9 cellular contexts compared by ENCODE assay signal in the genomic region with DNA sequence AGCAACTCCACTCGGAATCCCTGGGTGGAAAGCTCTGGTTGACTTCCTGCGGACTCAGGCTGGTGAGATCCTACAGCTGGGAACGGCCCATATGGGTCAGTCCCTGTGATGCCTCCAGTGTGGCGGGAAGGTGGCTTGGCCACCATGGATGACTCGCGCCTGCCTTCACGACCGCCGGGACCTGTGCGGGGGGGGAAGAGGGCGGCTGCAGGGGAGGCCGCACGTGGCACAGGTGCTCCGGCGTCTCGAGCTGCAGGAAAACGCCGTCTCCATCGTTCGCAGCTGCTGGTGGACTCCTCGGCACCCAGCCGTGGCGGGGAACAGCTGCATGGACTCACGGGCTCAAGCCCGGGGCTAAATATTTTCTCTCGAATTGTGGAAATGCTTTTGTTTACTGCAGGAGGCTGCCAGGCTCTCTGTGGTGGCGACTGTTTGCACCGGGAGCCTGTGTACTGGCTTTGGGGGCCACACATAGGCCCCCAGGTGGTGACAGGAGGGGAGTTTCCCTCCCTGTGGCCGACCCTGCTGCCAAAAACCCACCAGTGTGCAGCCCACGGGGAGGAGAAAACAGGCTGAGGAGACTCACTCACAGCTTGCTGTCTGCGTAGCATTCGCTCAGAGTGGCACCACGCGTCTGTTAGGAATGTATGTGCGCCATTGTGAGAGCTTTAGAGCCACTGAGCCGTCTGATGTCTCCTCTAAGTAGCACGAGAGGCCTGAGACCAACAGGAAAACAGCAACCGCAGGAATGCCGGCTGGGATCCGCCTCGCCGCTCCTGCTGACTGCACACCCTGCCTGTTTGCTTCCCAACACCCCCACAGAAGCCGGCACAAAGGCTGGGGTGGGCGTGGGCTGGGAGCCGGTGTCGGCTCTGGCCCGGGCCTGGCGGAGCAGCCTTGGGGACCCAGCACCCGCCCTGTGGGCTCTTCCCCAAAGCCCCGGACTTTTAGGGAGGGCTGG.
DNase-seq lines count a peak whose midpoint lies in the region; ATAC-seq and TF ChIP-seq lines count a peak whose summit lies in the region.
"Had no signal": no experiment of that assay in that cellular context is flagged by ENCODE, and none has a peak within 500 bp of the region (broad histone marks: within the 10 kb centered on the region; RNA-seq: fewer than 3 reads in every experiment).

No MANE protein-coding gene starts in this region.

- peak overlapping the region; percentile 99 for H3K27ac ChIP-seq in OCI-LY1 (ENCODE audit: low read depth, low read length, poor library complexity, severe bottlenecking)

- H3K4me3 ChIP-seq in OCI-LY1 (ENCODE audit: low read depth, low read length, poor library complexity, severe bottlenecking), result peak overlapping the region; percentile 19

- ATAC-seq in HG02884 (IDR thresholded peaks at IDR 0.05; ENCODE audit: unreplicated experiment), result no peak

- H3K4me1 ChIP-seq in OCI-LY1 (ENCODE audit: insufficient read depth, low read length, severe bottlenecking), result peaks cover 64% of the 10 kb centered on the region

- H3K4me2 ChIP-seq in OCI-LY1 (ENCODE audit: low read length), result peak overlapping the region; percentile 69

- no peaks in the 10 kb centered on the region for H4K20me1 ChIP-seq in OCI-LY1 (ENCODE audit: insufficient read depth, low read length)

- no peak overlapping the region for H2AFZ ChIP-seq in OCI-LY1 (ENCODE audit: low read length)

- H3K79me2 ChIP-seq in OCI-LY1 (ENCODE audit: insufficient read depth, low read length), result no peaks in the 10 kb centered on the region

- H3K9me2 ChIP-seq in OCI-LY1 (ENCODE audit: low read depth, low read length), result no peaks in the 10 kb centered on the region

- 0 out of 2 replicates have a peak, but pooled peaks have one; percentile 9 for TF ChIP-seq CTCF in OCI-LY1 (IDR thresholded peaks at IDR 0.05; ENCODE audit: low read length)

- H3K36me3 ChIP-seq in OCI-LY1 (ENCODE audit: insufficient read depth, low read length), result peaks cover 40% of the 10 kb centered on the region

- peak overlapping the region; percentile 86 for H3K9ac ChIP-seq in OCI-LY1 (ENCODE audit: low read length)

- no peaks in the 10 kb centered on the region for H3K9me3 ChIP-seq in OCI-LY1 (ENCODE audit: low read length)

- 0 out of 2 replicates have a peak, but pooled peaks cover 4% of the 10 kb centered on the region for H3F3A ChIP-seq in OCI-LY1 (ENCODE audit: insufficient read depth, low read length)

- peak; percentile 12 for DNase-seq in DMS79 (lab: John Stamatoyannopoulos, UW)
- DNase-seq in fibroblast of peridontal ligament (ENCODE audit: extremely low read depth), result peak; percentile 95
- peak; percentile 89 for DNase-seq in pulmonary artery endothelial cell (ENCODE audit: low read depth, low spot score)
- DNase-seq in T-helper 9 cell, result no peak
- DNase-seq in KG1 (lab: John Stamatoyannopoulos, UW), result no peak
- DNase-seq in central memory CD4-positive, alpha-beta T cell, result no peak
- DNase-seq: KBM-7 had no signal

- H3K27me3 ChIP-seq in OCI-LY1 (ENCODE audit: insufficient read depth, low read length), result no peaks in the 10 kb centered on the region

Comparison
In these comparisons a context has a peak if more than half of its experiments do, and no peak if none do; other contexts are left out.
1. DNase-seq: peak in DMS79 (single experiment), fibroblast of peridontal ligament (single experiment) and pulmonary artery endothelial cell (single experiment); none in T-helper 9 cell (single experiment), KG1 (single experiment) and central memory CD4-positive, alpha-beta T cell (single experiment).